In the genomic region with DNA sequence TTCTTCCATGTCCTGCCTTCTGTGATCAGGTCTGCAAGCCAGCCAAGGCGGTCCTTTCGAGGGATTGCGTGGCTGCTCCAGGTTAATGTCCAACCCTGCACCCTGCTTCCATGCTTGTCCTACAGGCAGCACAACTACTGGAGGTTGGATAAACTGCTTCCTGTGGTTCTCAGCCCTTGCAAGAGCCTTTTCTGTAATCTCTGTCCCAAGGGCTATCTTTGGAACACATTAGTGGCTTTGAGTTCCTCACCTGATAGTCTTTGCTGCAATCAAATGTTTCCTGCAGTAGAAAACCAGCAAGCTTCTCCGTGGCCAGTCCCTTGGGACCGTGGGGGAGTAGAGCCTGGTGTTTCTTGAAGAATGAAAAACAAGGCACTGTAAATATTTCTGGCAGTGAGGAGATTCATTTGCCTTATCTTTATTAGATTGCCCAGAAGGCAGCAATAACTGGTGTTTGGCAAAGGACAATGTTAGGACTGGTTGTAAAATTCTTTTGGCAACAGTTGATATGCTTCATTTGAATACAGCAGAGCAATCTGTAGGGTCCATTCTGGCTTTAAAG, we compare ENCODE assay signal across 1 cellular context.
A peak's percentile ranks its signal among the peaks of the same experiment; 100 is the strongest.
TF ChIP-seq lines count a peak whose summit lies in the region.

No MANE protein-coding gene starts in this region.

TF ChIP-seq in HEK293, 187 proteins besides CTCF, POLR2A, EP300 and RAD21 (continued from another document and continues in another):
- no peak for TF ChIP-seq ZNF785 (tag by site-specific recombination; IDR thresholded peaks at IDR 0.05)
- no peak for TF ChIP-seq ZNF335 (tag by site-specific recombination; conservative IDR thresholded peaks at IDR 0.05)
- no peak for TF ChIP-seq ZNF266 (tag by site-specific recombination; IDR thresholded peaks at IDR 0.05; ENCODE audit: low read depth)
- no peak for TF ChIP-seq ZFP37 (tag by site-specific recombination; IDR thresholded peaks at IDR 0.05)
- TF ChIP-seq, protein P1, sequence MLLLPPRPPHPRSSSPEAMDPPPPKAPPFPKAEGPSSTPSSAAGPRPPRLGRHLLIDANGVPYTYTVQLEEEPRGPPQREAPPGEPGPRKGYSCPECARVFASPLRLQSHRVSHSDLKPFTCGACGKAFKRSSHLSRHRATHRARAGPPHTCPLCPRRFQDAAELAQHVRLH (tag by site-specific recombination; IDR thresholded peaks at IDR 0.05) = peak; percentile 86
- TF ChIP-seq ZNF37A (tag by site-specific recombination; IDR thresholded peaks at IDR 0.05) = no peak
- no peak for TF ChIP-seq ZNF521 (tag by site-specific recombination; IDR thresholded peaks at IDR 0.05)
- TF ChIP-seq ZNF132 (tag by site-specific recombination; IDR thresholded peaks at IDR 0.05; ENCODE audit: borderline replicate concordance) = no peak
- TF ChIP-seq ZNF544 (tag by site-specific recombination; IDR thresholded peaks at IDR 0.05) = no peak
- TF ChIP-seq, protein P2, sequence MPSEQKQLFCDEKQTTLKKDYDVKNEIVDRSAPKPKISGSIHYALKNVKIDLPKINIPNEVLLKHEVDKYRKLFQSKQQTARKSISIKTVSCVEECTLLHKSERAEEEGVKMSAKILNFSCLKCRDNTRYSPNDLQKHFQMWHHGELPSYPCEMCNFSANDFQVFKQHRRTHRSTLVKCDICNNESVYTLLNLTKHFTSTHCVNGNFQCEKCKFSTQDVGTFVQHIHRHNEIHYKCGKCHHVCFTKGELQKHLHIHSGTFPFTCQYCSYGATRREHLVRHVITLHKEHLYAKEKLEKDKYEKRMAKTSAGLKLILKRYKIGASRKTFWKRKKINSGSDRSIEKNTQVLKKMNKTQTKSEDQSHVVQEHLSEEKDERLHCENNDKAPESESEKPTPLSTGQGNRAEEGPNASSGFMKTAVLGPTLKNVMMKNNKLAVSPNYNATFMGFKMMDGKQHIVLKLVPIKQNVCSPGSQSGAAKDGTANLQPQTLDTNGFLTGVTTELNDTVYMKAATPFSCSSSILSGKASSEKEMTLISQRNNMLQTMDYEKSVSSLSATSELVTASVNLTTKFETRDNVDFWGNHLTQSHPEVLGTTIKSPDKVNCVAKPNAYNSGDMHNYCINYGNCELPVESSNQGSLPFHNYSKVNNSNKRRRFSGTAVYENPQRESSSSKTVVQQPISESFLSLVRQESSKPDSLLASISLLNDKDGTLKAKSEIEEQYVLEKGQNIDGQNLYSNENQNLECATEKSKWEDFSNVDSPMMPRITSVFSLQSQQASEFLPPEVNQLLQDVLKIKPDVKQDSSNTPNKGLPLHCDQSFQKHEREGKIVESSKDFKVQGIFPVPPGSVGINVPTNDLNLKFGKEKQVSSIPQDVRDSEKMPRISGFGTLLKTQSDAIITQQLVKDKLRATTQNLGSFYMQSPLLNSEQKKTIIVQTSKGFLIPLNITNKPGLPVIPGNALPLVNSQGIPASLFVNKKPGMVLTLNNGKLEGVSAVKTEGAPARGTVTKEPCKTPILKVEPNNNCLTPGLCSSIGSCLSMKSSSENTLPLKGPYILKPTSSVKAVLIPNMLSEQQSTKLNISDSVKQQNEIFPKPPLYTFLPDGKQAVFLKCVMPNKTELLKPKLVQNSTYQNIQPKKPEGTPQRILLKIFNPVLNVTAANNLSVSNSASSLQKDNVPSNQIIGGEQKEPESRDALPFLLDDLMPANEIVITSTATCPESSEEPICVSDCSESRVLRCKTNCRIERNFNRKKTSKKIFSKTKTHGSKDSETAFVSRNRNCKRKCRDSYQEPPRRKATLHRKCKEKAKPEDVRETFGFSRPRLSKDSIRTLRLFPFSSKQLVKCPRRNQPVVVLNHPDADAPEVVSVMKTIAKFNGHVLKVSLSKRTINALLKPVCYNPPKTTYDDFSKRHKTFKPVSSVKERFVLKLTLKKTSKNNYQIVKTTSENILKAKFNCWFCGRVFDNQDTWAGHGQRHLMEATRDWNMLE (tag by site-specific recombination; conservative IDR thresholded peaks at IDR 0.05; ENCODE audit: low read depth) = 0 out of 2 replicates have a peak, but pooled peaks have one; percentile 24
- TF ChIP-seq HOXD13 (CRISPR knock-in tag; IDR thresholded peaks at IDR 0.05; ENCODE audit: borderline replicate concordance) = peak; percentile 37; the same call in 1 of the 2 replicates
- 0 out of 2 replicates have a peak, but pooled peaks have one; percentile 28 for TF ChIP-seq ZNF394 (tag by site-specific recombination; IDR thresholded peaks at IDR 0.05; ENCODE audit: borderline replicate concordance)
- no peak for TF ChIP-seq ZNF248 (tag by site-specific recombination; IDR thresholded peaks at IDR 0.05)
- TF ChIP-seq HOXA7 (CRISPR knock-in tag; IDR thresholded peaks at IDR 0.05; ENCODE audit: borderline replicate concordance) = no peak
- peak; percentile 29; the same call in 1 of the 2 replicates for TF ChIP-seq TCF7L2 (IDR thresholded peaks at IDR 0.05; ENCODE audit: borderline replicate concordance, low read depth, low read length)
- TF ChIP-seq ZNF600 (tag by site-specific recombination; IDR thresholded peaks at IDR 0.05) = peak; percentile 40; the same call in 1 of the 2 replicates
- TF ChIP-seq, protein P3, sequence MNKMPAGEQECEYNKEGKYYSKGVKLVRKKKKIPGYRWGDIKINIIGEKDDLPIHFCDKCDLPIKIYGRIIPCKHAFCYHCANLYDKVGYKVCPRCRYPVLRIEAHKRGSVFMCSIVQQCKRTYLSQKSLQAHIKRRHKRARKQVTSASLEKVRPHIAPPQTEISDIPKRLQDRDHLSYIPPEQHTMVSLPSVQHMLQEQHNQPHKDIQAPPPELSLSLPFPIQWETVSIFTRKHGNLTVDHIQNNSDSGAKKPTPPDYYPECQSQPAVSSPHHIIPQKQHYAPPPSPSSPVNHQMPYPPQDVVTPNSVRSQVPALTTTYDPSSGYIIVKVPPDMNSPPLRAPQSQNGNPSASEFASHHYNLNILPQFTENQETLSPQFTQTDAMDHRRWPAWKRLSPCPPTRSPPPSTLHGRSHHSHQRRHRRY (tag by site-specific recombination; IDR thresholded peaks at IDR 0.05) = no peak
- TF ChIP-seq ZNF184 (tag by site-specific recombination; IDR thresholded peaks at IDR 0.05) = no peak
- no peak for TF ChIP-seq ZNF175 (tag by site-specific recombination; IDR thresholded peaks at IDR 0.05)
- TF ChIP-seq GFI1B (tag by site-specific recombination; IDR thresholded peaks at IDR 0.05) = peak; percentile 65
- TF ChIP-seq, protein P4, sequence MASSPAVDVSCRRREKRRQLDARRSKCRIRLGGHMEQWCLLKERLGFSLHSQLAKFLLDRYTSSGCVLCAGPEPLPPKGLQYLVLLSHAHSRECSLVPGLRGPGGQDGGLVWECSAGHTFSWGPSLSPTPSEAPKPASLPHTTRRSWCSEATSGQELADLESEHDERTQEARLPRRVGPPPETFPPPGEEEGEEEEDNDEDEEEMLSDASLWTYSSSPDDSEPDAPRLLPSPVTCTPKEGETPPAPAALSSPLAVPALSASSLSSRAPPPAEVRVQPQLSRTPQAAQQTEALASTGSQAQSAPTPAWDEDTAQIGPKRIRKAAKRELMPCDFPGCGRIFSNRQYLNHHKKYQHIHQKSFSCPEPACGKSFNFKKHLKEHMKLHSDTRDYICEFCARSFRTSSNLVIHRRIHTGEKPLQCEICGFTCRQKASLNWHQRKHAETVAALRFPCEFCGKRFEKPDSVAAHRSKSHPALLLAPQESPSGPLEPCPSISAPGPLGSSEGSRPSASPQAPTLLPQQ (tag by site-specific recombination; IDR thresholded peaks at IDR 0.05) = no peak; the same call in 1 of the 2 replicates
- TF ChIP-seq, protein P5, sequence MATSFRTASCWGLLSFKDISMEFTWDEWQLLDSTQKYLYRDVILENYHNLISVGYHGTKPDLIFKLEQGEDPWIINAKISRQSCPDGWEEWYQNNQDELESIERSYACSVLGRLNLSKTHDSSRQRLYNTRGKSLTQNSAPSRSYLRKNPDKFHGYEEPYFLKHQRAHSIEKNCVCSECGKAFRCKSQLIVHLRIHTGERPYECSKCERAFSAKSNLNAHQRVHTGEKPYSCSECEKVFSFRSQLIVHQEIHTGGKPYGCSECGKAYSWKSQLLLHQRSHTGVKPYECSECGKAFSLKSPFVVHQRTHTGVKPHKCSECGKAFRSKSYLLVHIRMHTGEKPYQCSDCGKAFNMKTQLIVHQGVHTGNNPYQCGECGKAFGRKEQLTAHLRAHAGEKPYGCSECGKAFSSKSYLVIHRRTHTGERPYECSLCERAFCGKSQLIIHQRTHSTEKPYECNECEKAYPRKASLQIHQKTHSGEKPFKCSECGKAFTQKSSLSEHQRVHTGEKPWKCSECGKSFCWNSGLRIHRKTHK (tag by site-specific recombination; IDR thresholded peaks at IDR 0.05) = no peak
- TF ChIP-seq OSR2 (tag by site-specific recombination; IDR thresholded peaks at IDR 0.05) = peak; percentile 90
- TF ChIP-seq, protein P6, sequence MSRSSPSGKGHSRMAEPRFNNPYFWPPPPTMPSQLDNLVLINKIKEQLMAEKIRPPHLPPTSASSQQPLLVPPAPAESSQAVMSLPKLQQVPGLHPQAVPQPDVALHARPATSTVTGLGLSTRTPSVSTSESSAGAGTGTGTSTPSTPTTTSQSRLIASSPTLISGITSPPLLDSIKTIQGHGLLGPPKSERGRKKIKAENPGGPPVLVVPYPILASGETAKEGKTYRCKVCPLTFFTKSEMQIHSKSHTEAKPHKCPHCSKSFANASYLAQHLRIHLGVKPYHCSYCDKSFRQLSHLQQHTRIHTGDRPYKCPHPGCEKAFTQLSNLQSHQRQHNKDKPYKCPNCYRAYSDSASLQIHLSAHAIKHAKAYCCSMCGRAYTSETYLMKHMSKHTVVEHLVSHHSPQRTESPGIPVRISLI (tag by site-specific recombination; IDR thresholded peaks at IDR 0.05) = no peak
- TF ChIP-seq, protein P7, sequence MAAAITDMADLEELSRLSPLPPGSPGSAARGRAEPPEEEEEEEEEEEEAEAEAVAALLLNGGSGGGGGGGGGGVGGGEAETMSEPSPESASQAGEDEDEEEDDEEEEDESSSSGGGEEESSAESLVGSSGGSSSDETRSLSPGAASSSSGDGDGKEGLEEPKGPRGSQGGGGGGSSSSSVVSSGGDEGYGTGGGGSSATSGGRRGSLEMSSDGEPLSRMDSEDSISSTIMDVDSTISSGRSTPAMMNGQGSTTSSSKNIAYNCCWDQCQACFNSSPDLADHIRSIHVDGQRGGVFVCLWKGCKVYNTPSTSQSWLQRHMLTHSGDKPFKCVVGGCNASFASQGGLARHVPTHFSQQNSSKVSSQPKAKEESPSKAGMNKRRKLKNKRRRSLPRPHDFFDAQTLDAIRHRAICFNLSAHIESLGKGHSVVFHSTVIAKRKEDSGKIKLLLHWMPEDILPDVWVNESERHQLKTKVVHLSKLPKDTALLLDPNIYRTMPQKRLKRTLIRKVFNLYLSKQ (tag by site-specific recombination; IDR thresholded peaks at IDR 0.05; ENCODE audit: borderline replicate concordance) = no peak
- TF ChIP-seq BCL11A (tag by site-specific recombination; IDR thresholded peaks at IDR 0.05; ENCODE audit: low read depth) = no peak
- no peak for TF ChIP-seq ZNF560 (tag by site-specific recombination; IDR thresholded peaks at IDR 0.05; ENCODE audit: borderline replicate concordance)
- TF ChIP-seq ZBTB20 (tag by site-specific recombination; IDR thresholded peaks at IDR 0.05) = peak; percentile 62; the same call in 1 of the 2 replicates
- TF ChIP-seq, protein P8, sequence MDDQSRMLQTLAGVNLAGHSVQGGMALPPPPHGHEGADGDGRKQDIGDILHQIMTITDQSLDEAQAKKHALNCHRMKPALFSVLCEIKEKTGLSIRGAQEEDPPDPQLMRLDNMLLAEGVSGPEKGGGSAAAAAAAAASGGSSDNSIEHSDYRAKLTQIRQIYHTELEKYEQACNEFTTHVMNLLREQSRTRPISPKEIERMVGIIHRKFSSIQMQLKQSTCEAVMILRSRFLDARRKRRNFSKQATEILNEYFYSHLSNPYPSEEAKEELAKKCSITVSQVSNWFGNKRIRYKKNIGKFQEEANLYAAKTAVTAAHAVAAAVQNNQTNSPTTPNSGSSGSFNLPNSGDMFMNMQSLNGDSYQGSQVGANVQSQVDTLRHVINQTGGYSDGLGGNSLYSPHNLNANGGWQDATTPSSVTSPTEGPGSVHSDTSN (CRISPR knock-in tag; IDR thresholded peaks at IDR 0.05) = no peak
- TF ChIP-seq ZNF211 (tag by site-specific recombination; IDR thresholded peaks at IDR 0.05; ENCODE audit: low read depth) = no peak
- TF ChIP-seq SALL2 (tag by site-specific recombination; IDR thresholded peaks at IDR 0.05; ENCODE audit: borderline replicate concordance) = no peak
- TF ChIP-seq GLIS1 (tag by site-specific recombination; IDR thresholded peaks at IDR 0.05) = peak; percentile 61
- peak; percentile 90 for TF ChIP-seq ZNF10 (tag by site-specific recombination; IDR thresholded peaks at IDR 0.05)
- peak; percentile 63; the same call in 1 of the 2 replicates for TF ChIP-seq KLF7 (tag by site-specific recombination; IDR thresholded peaks at IDR 0.05; ENCODE audit: borderline replicate concordance)
- TF ChIP-seq ZEB2 (tag by site-specific recombination; IDR thresholded peaks at IDR 0.05) = 0 out of 2 replicates have a peak, but pooled peaks have one; percentile 49
- TF ChIP-seq ZBTB1 (tag by site-specific recombination; IDR thresholded peaks at IDR 0.05) = no peak
- TF ChIP-seq IKZF3 (tag by site-specific recombination; IDR thresholded peaks at IDR 0.05) = peak; percentile 82
- no peak for TF ChIP-seq ZNF426 (tag by site-specific recombination; IDR thresholded peaks at IDR 0.05)
- no peak for TF ChIP-seq ZNF610 (tag by site-specific recombination; IDR thresholded peaks at IDR 0.05; ENCODE audit: borderline replicate concordance)
- TF ChIP-seq, protein P9, sequence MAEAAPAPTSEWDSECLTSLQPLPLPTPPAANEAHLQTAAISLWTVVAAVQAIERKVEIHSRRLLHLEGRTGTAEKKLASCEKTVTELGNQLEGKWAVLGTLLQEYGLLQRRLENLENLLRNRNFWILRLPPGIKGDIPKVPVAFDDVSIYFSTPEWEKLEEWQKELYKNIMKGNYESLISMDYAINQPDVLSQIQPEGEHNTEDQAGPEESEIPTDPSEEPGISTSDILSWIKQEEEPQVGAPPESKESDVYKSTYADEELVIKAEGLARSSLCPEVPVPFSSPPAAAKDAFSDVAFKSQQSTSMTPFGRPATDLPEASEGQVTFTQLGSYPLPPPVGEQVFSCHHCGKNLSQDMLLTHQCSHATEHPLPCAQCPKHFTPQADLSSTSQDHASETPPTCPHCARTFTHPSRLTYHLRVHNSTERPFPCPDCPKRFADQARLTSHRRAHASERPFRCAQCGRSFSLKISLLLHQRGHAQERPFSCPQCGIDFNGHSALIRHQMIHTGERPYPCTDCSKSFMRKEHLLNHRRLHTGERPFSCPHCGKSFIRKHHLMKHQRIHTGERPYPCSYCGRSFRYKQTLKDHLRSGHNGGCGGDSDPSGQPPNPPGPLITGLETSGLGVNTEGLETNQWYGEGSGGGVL (tag by site-specific recombination; IDR thresholded peaks at IDR 0.05) = no peak
